8 cellular contexts compared by ENCODE assay signal in genomic region chr1:233240839-233241682, GRCh38. TPM values are rescaled to one million over a fixed set of nuclear protein-coding genes. Genes with fewer than 3 reads are reported as not detected.
DNase-seq lines count a peak whose midpoint lies in the region; ATAC-seq and TF ChIP-seq lines count a peak whose summit lies in the region.

No MANE protein-coding gene starts in this region.

- no peak for ATAC-seq in activated CD8-positive, alpha-beta T cell treated with anti-CD3 and anti-CD28 coated beads for 36 hours
- peak; percentile 93 for ATAC-seq in Right ventricle myocardium superior (ENCODE audit: poor library complexity)
- ATAC-seq in effector memory CD8-positive, alpha-beta T cell (replicated peaks), result no peak

- H3K36me3 ChIP-seq in A673 (ENCODE audit: insufficient read depth, low read length, poor library complexity, severe bottlenecking), result no peaks in the 10 kb centered on the region

- H3K9me3 ChIP-seq in A673 (ENCODE audit: low read depth, low read length, poor library complexity, severe bottlenecking), result no peaks in the 10 kb centered on the region

- CTCF ChIA-PET in A673 (lab: Charles Lee), result no interaction called here
- CTCF ChIA-PET in activated CD8-positive, alpha-beta T cell treated with anti-CD3 and anti-CD28 coated beads for 36 hours (lab: Charles Lee), result no interaction called here

- H3K4me3 Mint-ChIP-seq in activated CD8-positive, alpha-beta T cell treated with anti-CD3 and anti-CD28 coated beads for 36 hours, result no peak overlapping the region
- no peak overlapping the region for H3K4me3 Mint-ChIP-seq in progenitor cell of endocrine pancreas (ENCODE audit: low read depth)
- no peak overlapping the region for H3K4me3 Mint-ChIP-seq in effector memory CD8-positive, alpha-beta T cell
- no peak overlapping the region for H3K4me3 Mint-ChIP-seq in activated T-helper 1 cell treated with anti-CD3 and anti-CD28 coated beads, Interleukin-12 subunit alpha, Interleukin-12 subunit beta, Interleukin-2, Interleukin-4 antibody, amounts not matched to agents 30 ng/mL and 10 ng/mL and 1 ng/mL, durations not matched to agents 14 hours and 24 hours and 36 hours

- intact Hi-C loops in A673 (cut with micrococcal nuclease; ENCODE audit: unreplicated experiment), result loop anchor here (1.0 to 2.0 kb wide), 3 partner anchors 606 to 1484 kb away; no protein-coding TSS in a partner anchor
- intact Hi-C loops in activated CD8-positive, alpha-beta T cell treated with anti-CD3 and anti-CD28 coated beads for 36 hours (cut with micrococcal nuclease), result no loop called here
- intact Hi-C loops in Right ventricle myocardium superior (cut with DNase I), result loop anchor here (5.0 kb wide), 1 partner anchor 604 kb away; no protein-coding TSS in a partner anchor
- intact Hi-C loops in activated T-helper 1 cell treated with anti-CD3 and anti-CD28 coated beads, Interleukin-12 subunit alpha, Interleukin-12 subunit beta, Interleukin-2, Interleukin-4 antibody, amounts not matched to agents 30 ng/mL and 10 ng/mL and 1 ng/mL, durations not matched to agents 14 hours and 24 hours and 36 hours (cut with micrococcal nuclease), result loop anchor here (2.0 kb wide), 1 partner anchor 606 kb away; no protein-coding TSS in a partner anchor

- no peaks in the 10 kb centered on the region for H3K4me1 Mint-ChIP-seq in activated CD8-positive, alpha-beta T cell treated with anti-CD3 and anti-CD28 coated beads for 36 hours (ENCODE audit: low read depth)
- H3K4me1 Mint-ChIP-seq in progenitor cell of endocrine pancreas (ENCODE audit: low read depth), result peaks cover 47% of the 10 kb centered on the region
- H3K4me1 Mint-ChIP-seq in effector memory CD8-positive, alpha-beta T cell (ENCODE audit: low read depth in 2 of 2), result peaks cover 0 to 6% of the 10 kb centered on the region in 2 donors
- no peaks in the 10 kb centered on the region for H3K4me1 Mint-ChIP-seq in activated T-helper 1 cell treated with anti-CD3 and anti-CD28 coated beads, Interleukin-12 subunit alpha, Interleukin-12 subunit beta, Interleukin-2, Interleukin-4 antibody, amounts not matched to agents 30 ng/mL and 10 ng/mL and 1 ng/mL, durations not matched to agents 14 hours and 24 hours and 36 hours (ENCODE audit: low read depth)

- no TSS peak for BruUV-seq in A673 (replicated peaks; lab: Mats Ljungman, UMichigan)

- H3K27ac Mint-ChIP-seq in activated CD8-positive, alpha-beta T cell treated with anti-CD3 and anti-CD28 coated beads for 36 hours, result no peak overlapping the region
- H3K27ac Mint-ChIP-seq in progenitor cell of endocrine pancreas, result peak overlapping the region; percentile 88
- H3K27ac Mint-ChIP-seq in effector memory CD8-positive, alpha-beta T cell, result no peak overlapping the region
- H3K27ac Mint-ChIP-seq in activated T-helper 1 cell treated with anti-CD3 and anti-CD28 coated beads, Interleukin-12 subunit alpha, Interleukin-12 subunit beta, Interleukin-2, Interleukin-4 antibody, amounts not matched to agents 30 ng/mL and 10 ng/mL and 1 ng/mL, durations not matched to agents 14 hours and 24 hours and 36 hours, result no peak overlapping the region

- H3K4me3 ChIP-seq in A673 (ENCODE audit: low read depth, low read length, poor library complexity, severe bottlenecking) (no peak overlapping the region), LNCaP clone FGC (ENCODE audit: low read depth, low read length) (no peak overlapping the region)

- POLR2A ChIA-PET in A673 (lab: Charles Lee; ENCODE audit: low non-redundant PET), result no interaction called here
- POLR2A ChIA-PET in activated CD8-positive, alpha-beta T cell treated with anti-CD3 and anti-CD28 coated beads for 36 hours (lab: Charles Lee), result no interaction called here

- H3K27me3 Mint-ChIP-seq in activated CD8-positive, alpha-beta T cell treated with anti-CD3 and anti-CD28 coated beads for 36 hours, result no peaks in the 10 kb centered on the region
- no peaks in the 10 kb centered on the region for H3K27me3 Mint-ChIP-seq in progenitor cell of endocrine pancreas
- H3K27me3 Mint-ChIP-seq in effector memory CD8-positive, alpha-beta T cell, result no peaks in the 10 kb centered on the region
- no peaks in the 10 kb centered on the region for H3K27me3 Mint-ChIP-seq in activated T-helper 1 cell treated with anti-CD3 and anti-CD28 coated beads, Interleukin-12 subunit alpha, Interleukin-12 subunit beta, Interleukin-2, Interleukin-4 antibody, amounts not matched to agents 30 ng/mL and 10 ng/mL and 1 ng/mL, durations not matched to agents 14 hours and 24 hours and 36 hours (ENCODE audit: insufficient read depth)

- H3K4me1 ChIP-seq in A673 (ENCODE audit: insufficient read depth, low read length, poor library complexity, severe bottlenecking), result peaks cover 6% of the 10 kb centered on the region

- DNase-seq in A673 (ENCODE audit: low spot score) (peak; percentile 60), GDM1 (lab: John Stamatoyannopoulos, UW) (peak; percentile 51), LNCaP clone FGC (ENCODE audit: low read depth) (peak; percentile 32), Right ventricle myocardium superior (peak; percentile 74), progenitor cell of endocrine pancreas (ENCODE audit: low spot score, unreplicated experiment) (peak; percentile 56)
- peak; percentile 22 for DNase-seq in activated CD8-positive, alpha-beta T cell treated with anti-CD3 and anti-CD28 coated beads for 36 hours
- DNase-seq in effector memory CD8-positive, alpha-beta T cell, result no peak
- no peak for DNase-seq in activated T-helper 1 cell treated with anti-CD3 and anti-CD28 coated beads, Interleukin-12 subunit alpha, Interleukin-12 subunit beta, Interleukin-2, Interleukin-4 antibody, amounts not matched to agents 30 ng/mL and 10 ng/mL and 1 ng/mL, durations not matched to agents 14 hours and 24 hours and 36 hours (ENCODE audit: low spot score)

- no peaks in the 10 kb centered on the region for H3K9me3 Mint-ChIP-seq in activated CD8-positive, alpha-beta T cell treated with anti-CD3 and anti-CD28 coated beads for 36 hours
- H3K9me3 Mint-ChIP-seq in progenitor cell of endocrine pancreas (ENCODE audit: low read depth), result no peaks in the 10 kb centered on the region
- no peaks in the 10 kb centered on the region for H3K9me3 Mint-ChIP-seq in effector memory CD8-positive, alpha-beta T cell
- H3K9me3 Mint-ChIP-seq in activated T-helper 1 cell treated with anti-CD3 and anti-CD28 coated beads, Interleukin-12 subunit alpha, Interleukin-12 subunit beta, Interleukin-2, Interleukin-4 antibody, amounts not matched to agents 30 ng/mL and 10 ng/mL and 1 ng/mL, durations not matched to agents 14 hours and 24 hours and 36 hours, result no peaks in the 10 kb centered on the region

- peaks cover 5% of the 10 kb centered on the region for H3K36me3 Mint-ChIP-seq in activated CD8-positive, alpha-beta T cell treated with anti-CD3 and anti-CD28 coated beads for 36 hours (ENCODE audit: low read depth)
- peaks cover 7% of the 10 kb centered on the region for H3K36me3 Mint-ChIP-seq in progenitor cell of endocrine pancreas (ENCODE audit: insufficient read depth)
- peaks cover 7% of the 10 kb centered on the region for H3K36me3 Mint-ChIP-seq in effector memory CD8-positive, alpha-beta T cell (ENCODE audit: insufficient read depth)
- peaks cover 9% of the 10 kb centered on the region for H3K36me3 Mint-ChIP-seq in activated T-helper 1 cell treated with anti-CD3 and anti-CD28 coated beads, Interleukin-12 subunit alpha, Interleukin-12 subunit beta, Interleukin-2, Interleukin-4 antibody, amounts not matched to agents 30 ng/mL and 10 ng/mL and 1 ng/mL, durations not matched to agents 14 hours and 24 hours and 36 hours (ENCODE audit: low read depth)

- peak; percentile 84 for TF ChIP-seq CTCF in A673 (conservative IDR thresholded peaks at IDR 0.05; ENCODE audit: low read depth, low read length)
- peak; percentile 97 for TF ChIP-seq CTCF in LNCaP clone FGC (IDR thresholded peaks at IDR 0.05; ENCODE audit: control insufficient read depth, extremely low read depth, insufficient read depth)
- TF ChIP-seq CTCF in activated CD8-positive, alpha-beta T cell treated with anti-CD3 and anti-CD28 coated beads for 36 hours (IDR thresholded peaks at IDR 0.05), result peak; percentile 29
- TF ChIP-seq CTCF in progenitor cell of endocrine pancreas (IDR thresholded peaks at IDR 0.05; ENCODE audit: unreplicated experiment), result peak; percentile 92

- H3K27ac ChIP-seq in A673 (ENCODE audit: low read depth, low read length, poor library complexity, severe bottlenecking), result no peak overlapping the region

- H3K27me3 ChIP-seq in A673 (replicated peaks; ENCODE audit: insufficient read depth, low read depth, low read length, poor library complexity), result no peaks in the 10 kb centered on the region

RNA-seq across cellular contexts. Expression of gene PCNX2, which starts 54.5 kb away (rescaled TPM):
- total RNA-seq in A673 (2021), result 9.1 and 9.6 TPM in 2 replicates
- 10 to 100 TPM; 14.4 to 14.9 TPM for total RNA-seq in activated CD8-positive, alpha-beta T cell treated with anti-CD3 and anti-CD28 coated beads for 36 hours
- total RNA-seq in Right ventricle myocardium superior, result 2.2 TPM
- 33.6 and 37.0 TPM in 2 replicates for total RNA-seq in progenitor cell of endocrine pancreas
- total RNA-seq in activated T-helper 1 cell treated with anti-CD3 and anti-CD28 coated beads, Interleukin-12 subunit alpha, Interleukin-12 subunit beta, Interleukin-2, Interleukin-4 antibody, amounts not matched to agents 30 ng/mL and 10 ng/mL and 1 ng/mL, durations not matched to agents 14 hours and 24 hours and 36 hours, result 33.1 and 33.7 TPM in 2 replicates

Comparison
In these comparisons a context has a peak if more than half of its experiments do, and no peak if none do; other contexts are left out.
1. DNase-seq: peak in A673 (single experiment), GDM1 (single experiment), LNCaP clone FGC (single experiment), activated CD8-positive, alpha-beta T cell treated with anti-CD3 and anti-CD28 coated beads for 36 hours (single experiment), Right ventricle myocardium superior (single experiment) and progenitor cell of endocrine pancreas (single experiment); none in effector memory CD8-positive, alpha-beta T cell (0 of 3) and activated T-helper 1 cell treated with anti-CD3 and anti-CD28 coated beads, Interleukin-12 subunit alpha, Interleukin-12 subunit beta, Interleukin-2, Interleukin-4 antibody, amounts not matched to agents 30 ng/mL and 10 ng/mL and 1 ng/mL, durations not matched to agents 14 hours and 24 hours and 36 hours (single experiment).
2. CTCF ChIP-seq: peak in every context shown above with its lines; median percentile 97 in LNCaP clone FGC; 92 in progenitor cell of endocrine pancreas; 84 in A673; 29 in activated CD8-positive, alpha-beta T cell treated with anti-CD3 and anti-CD28 coated beads for 36 hours.